Comparison of ENCODE assay signal across 8 cellular contexts in the genomic region with DNA sequence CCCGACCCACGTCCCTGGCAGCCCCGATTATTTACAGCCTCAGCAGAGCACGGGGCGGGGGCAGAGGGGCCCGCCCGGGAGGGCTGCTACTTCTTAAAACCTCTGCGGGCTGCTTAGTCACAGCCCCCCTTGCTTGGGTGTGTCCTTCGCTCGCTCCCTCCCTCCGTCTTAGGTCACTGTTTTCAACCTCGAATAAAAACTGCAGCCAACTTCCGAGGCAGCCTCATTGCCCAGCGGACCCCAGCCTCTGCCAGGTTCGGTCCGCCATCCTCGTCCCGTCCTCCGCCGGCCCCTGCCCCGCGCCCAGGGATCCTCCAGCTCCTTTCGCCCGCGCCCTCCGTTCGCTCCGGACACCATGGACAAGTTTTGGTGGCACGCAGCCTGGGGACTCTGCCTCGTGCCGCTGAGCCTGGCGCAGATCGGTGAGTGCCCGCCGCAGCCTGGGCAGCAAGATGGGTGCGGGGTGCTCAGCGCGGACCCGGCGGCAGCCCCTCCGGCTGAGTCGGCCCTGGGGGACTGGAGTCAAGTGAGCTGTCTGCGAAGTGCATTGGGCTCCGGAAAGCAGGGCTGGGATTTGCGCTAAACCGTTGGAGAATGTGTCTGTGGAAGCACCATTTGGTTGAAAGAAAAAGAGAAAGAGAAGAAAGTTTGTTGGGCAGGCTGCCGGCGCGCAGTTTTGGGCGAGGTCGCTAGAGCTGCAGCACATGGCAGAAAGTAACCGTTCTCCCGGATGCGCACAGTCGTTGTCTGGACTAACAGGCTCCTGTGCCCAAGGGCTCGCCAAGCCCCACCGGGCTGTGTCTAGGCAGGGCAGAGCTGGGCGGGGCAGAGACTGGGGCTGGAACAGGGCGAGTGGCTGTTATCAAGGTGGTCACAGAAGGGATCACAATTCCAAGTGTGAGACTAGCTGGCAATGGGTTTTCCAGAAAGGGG. TPM values are rescaled to one million over a fixed set of nuclear protein-coding genes. Genes with fewer than 3 reads are reported as not detected.
DNase-seq lines count a peak whose midpoint lies in the region; ATAC-seq and TF ChIP-seq lines count a peak whose summit lies in the region.

Gene CD44 (plus strand): TSS at position 223 of the 933 bp plus-strand sequence. CDS start 133 bp downstream, at position 356.

- peaks cover 7% of the 10 kb centered on the region for H3K9me3 Mint-ChIP-seq in HFFc6
- no peaks in the 10 kb centered on the region for H3K9me3 Mint-ChIP-seq in stimulated activated naive B cell treated with anti-CD40 and anti-IgM and Interleukin-4, amounts not matched to agents 10 μg/mL and 1 μg/mL and 100 μg/mL, for 72 hours

- peaks cover 38% of the 10 kb centered on the region for H3K27me3 Mint-ChIP-seq in HFFc6 (ENCODE audit: insufficient read depth)
- H3K27me3 Mint-ChIP-seq in stimulated activated naive B cell treated with anti-CD40 and anti-IgM and Interleukin-4, amounts not matched to agents 10 μg/mL and 1 μg/mL and 100 μg/mL, for 72 hours, result no peaks in the 10 kb centered on the region

- peak within 1 kb of the TSS; percentile 96 for H3K4me3 Mint-ChIP-seq in HFFc6
- peak within 1 kb of the TSS; percentile 87 to 98 for H3K4me3 Mint-ChIP-seq in stimulated activated naive B cell treated with anti-CD40 and anti-IgM and Interleukin-4, amounts not matched to agents 10 μg/mL and 1 μg/mL and 100 μg/mL, for 72 hours

- H3K4me1 Mint-ChIP-seq in HFFc6 (ENCODE audit: low read depth), result peaks cover 69% of the 10 kb centered on the region
- H3K4me1 Mint-ChIP-seq in stimulated activated naive B cell treated with anti-CD40 and anti-IgM and Interleukin-4, amounts not matched to agents 10 μg/mL and 1 μg/mL and 100 μg/mL, for 72 hours, result peaks cover 44 to 45% of the 10 kb centered on the region in 2 donors

- H3K36me3 ChIP-seq in GM06990 (ENCODE audit: control insufficient read depth, insufficient read depth, low read length), result no peaks in the 10 kb centered on the region; the same call in 1 of the 2 replicates

- TF ChIP-seq CTCF in GM06990 (IDR thresholded peaks at IDR 0.05; ENCODE audit: insufficient read depth, low read length, poor library complexity, severe bottlenecking), result no peak
- TF ChIP-seq CTCF in HFFc6 (IDR thresholded peaks at IDR 0.05), result no peak
- TF ChIP-seq CTCF in epithelial cell of proximal tubule (conservative IDR thresholded peaks at IDR 0.05; ENCODE audit: low read depth, low read length), result no peak

- H3K36me3 Mint-ChIP-seq in HFFc6 (ENCODE audit: low read depth), result peaks cover 52% of the 10 kb centered on the region
- peaks cover 3 to 9% of the 10 kb centered on the region in 2 donors for H3K36me3 Mint-ChIP-seq in stimulated activated naive B cell treated with anti-CD40 and anti-IgM and Interleukin-4, amounts not matched to agents 10 μg/mL and 1 μg/mL and 100 μg/mL, for 72 hours

- peak within 1 kb of the TSS; percentile 91 for H3K27ac Mint-ChIP-seq in HFFc6
- H3K27ac Mint-ChIP-seq in stimulated activated naive B cell treated with anti-CD40 and anti-IgM and Interleukin-4, amounts not matched to agents 10 μg/mL and 1 μg/mL and 100 μg/mL, for 72 hours, result peak within 1 kb of the TSS; percentile 96

- no peaks in the 10 kb centered on the region for H3K27me3 ChIP-seq in GM06990 (replicated peaks; ENCODE audit: control insufficient read depth, insufficient read depth, low read length)

- ATAC-seq in stimulated activated naive B cell treated with anti-CD40 and anti-IgM and Interleukin-4, amounts not matched to agents 10 μg/mL and 1 μg/mL and 100 μg/mL, for 72 hours (replicated peaks), result peak; percentile 66 to 74

- DNase-seq in GM06990 (ENCODE audit: extremely low read depth, insufficient read length) (peak; percentile 80), HFFc6 (peak; percentile 87), NOMO-1 (lab: John Stamatoyannopoulos, UW; ENCODE audit: unreplicated experiment in 2 of 2) (peak; percentile 89), activated T-cell treated with anti-CD3 and anti-CD28 coated beads for 1 hour (ENCODE audit: low read depth) (peak; percentile 72), epithelial cell of proximal tubule (ENCODE audit: low read depth) (no peak), myocyte (ENCODE audit: low read depth) (peak; percentile 81), occipital lobe (lab: John Stamatoyannopoulos, UW) (no peak)
- DNase-seq in stimulated activated naive B cell treated with anti-CD40 and anti-IgM and Interleukin-4, amounts not matched to agents 10 μg/mL and 1 μg/mL and 100 μg/mL, for 72 hours, result peak; percentile 55

- H3K4me3 ChIP-seq in GM06990 (replicated peaks; ENCODE audit: low read depth, low read length), result peak within 1 kb of the TSS; percentile 84
- peak within 1 kb of the TSS; percentile 88 for H3K4me3 ChIP-seq in epithelial cell of proximal tubule (ENCODE audit: low read depth, low read length)

RNA-seq across cellular contexts. Expression of gene CD44, which starts in this region (rescaled TPM):
- total RNA-seq in HFFc6 (2021; fragmentation: NEBNext Ultra II Directional; extraction: Animal tissue kit (Norgen Biotek cat#: 25700)), result 1,000 to 10,000 TPM; 1,912 to 2,221 (median 2,175) TPM
- 244 and 296 TPM in 2 replicates for total RNA-seq in epithelial cell of proximal tubule
- total RNA-seq in myocyte, result 62.9 and 95.4 TPM in 2 replicates
- polyA plus RNA-seq in myocyte (2012), result 96.3 TPM
- total RNA-seq in occipital lobe, result 6.2 TPM

Comparison
In these comparisons a context has a peak if more than half of its experiments do, and no peak if none do; other contexts are left out.
1. DNase-seq: peak in GM06990 (single experiment), HFFc6 (single experiment), NOMO-1 (2 of 2), activated T-cell treated with anti-CD3 and anti-CD28 coated beads for 1 hour (single experiment), myocyte (single experiment) and stimulated activated naive B cell treated with anti-CD40 and anti-IgM and Interleukin-4, amounts not matched to agents 10 μg/mL and 1 μg/mL and 100 μg/mL, for 72 hours (single experiment); none in epithelial cell of proximal tubule (single experiment) and occipital lobe (single experiment).